In the genomic region with DNA sequence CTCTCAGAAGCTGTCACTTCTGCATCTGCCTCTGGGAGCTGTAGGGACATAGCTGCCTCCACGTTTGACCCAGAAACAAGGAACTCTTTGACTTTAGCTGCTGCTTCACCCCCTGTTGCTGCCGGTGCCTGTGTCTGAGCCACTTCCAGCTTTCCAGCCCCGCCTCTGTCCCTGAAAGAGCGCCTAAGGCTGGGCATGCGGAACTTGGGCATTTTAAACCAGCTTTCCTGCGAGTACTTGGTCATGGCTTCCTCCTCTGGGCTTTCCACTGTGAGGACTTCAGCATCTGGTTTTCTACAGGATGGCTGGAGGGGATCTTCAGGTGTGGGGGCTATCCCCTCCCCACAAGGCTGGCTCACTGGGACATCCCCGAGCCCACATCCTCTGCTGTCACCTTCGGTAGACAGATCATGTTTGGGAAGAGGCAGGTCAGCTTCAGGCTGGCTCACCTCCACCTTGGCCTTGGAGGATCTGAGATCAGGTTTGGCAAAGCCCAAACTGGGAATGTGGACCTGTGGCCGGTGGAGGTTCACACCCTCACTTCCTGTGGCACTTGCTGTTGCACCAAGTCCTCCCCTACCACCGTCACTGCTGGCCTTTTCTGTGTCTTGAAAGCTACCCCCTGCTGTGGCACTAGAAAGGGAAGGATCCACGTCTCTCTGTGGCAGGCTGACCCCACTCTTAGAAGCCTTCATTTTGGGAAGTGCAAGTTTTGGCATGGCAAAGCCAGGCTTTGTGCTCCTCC, we compare ENCODE assay signal across 23 cellular contexts. TPM values are rescaled to one million over a fixed set of nuclear protein-coding genes. Genes with fewer than 3 reads are reported as not detected.
DNase-seq lines count a peak whose midpoint lies in the region; ATAC-seq and TF ChIP-seq lines count a peak whose summit lies in the region.
"Had no signal": no experiment of that assay in that cellular context is flagged by ENCODE, and none has a peak within 500 bp of the region (broad histone marks: within the 10 kb centered on the region; RNA-seq: fewer than 3 reads in every experiment).

No MANE protein-coding gene starts in this region.

- H3K27me3 ChIP-seq in lower lobe of right lung (ENCODE audit: low read depth), result no peaks in the 10 kb centered on the region
- H3K27me3 ChIP-seq in tibial artery, result no peaks in the 10 kb centered on the region
- H3K27me3 ChIP-seq: esophagus squamous epithelium had no signal

- H3K4me1 Mint-ChIP-seq in activated naive CD4-positive, alpha-beta T cell treated with anti-CD3 and anti-CD28 coated beads, Interleukin-2, amount 10 ng/mL, durations not matched to agents 7 days and 5 days, result no peaks in the 10 kb centered on the region
- H3K4me1 Mint-ChIP-seq: brain, neural progenitor cell had no signal

- H3K27me3 Mint-ChIP-seq in activated naive CD4-positive, alpha-beta T cell treated with anti-CD3 and anti-CD28 coated beads, Interleukin-2, amount 10 ng/mL, durations not matched to agents 7 days and 5 days, result peaks cover 60% of the 10 kb centered on the region

- no peaks in the 10 kb centered on the region for H3K36me3 Mint-ChIP-seq in activated naive CD4-positive, alpha-beta T cell treated with anti-CD3 and anti-CD28 coated beads, Interleukin-2, amount 10 ng/mL, durations not matched to agents 7 days and 5 days
- H3K36me3 Mint-ChIP-seq: neural progenitor cell had no signal

- no peak overlapping the region for H3K4me3 Mint-ChIP-seq in activated naive CD4-positive, alpha-beta T cell treated with anti-CD3 and anti-CD28 coated beads, Interleukin-2, amount 10 ng/mL, durations not matched to agents 7 days and 5 days
- H3K4me3 Mint-ChIP-seq: brain, neural progenitor cell had no signal

- no peak overlapping the region for H3K27ac ChIP-seq in lower lobe of right lung
- H3K27ac ChIP-seq in tibial artery, result no peak overlapping the region
- H3K27ac ChIP-seq: esophagus squamous epithelium, gastrocnemius medialis, neural progenitor cell had no signal

- H3K36me3 ChIP-seq in lower lobe of right lung (no peaks in the 10 kb centered on the region), tibial artery (peaks cover 0 to 41% (median 5%) of the 10 kb centered on the region in 3 donors)
- H3K36me3 ChIP-seq: gastrocnemius medialis, neural progenitor cell had no signal

- intact Hi-C loops in lower lobe of right lung (cut with DNase I), result no loop called here
- intact Hi-C loops in tibial artery (cut with DNase I; ENCODE audit: low total_unique reads), result no loop called here

- H3K9me3 ChIP-seq in lower lobe of right lung (no peaks in the 10 kb centered on the region), tibial artery (no peaks in the 10 kb centered on the region)
- H3K9me3 ChIP-seq: esophagus squamous epithelium, gastrocnemius medialis had no signal

- CTCF ChIA-PET in activated naive CD4-positive, alpha-beta T cell treated with anti-CD3 and anti-CD28 coated beads, Interleukin-2, amount 10 ng/mL, durations not matched to agents 7 days and 5 days (lab: Charles Lee), result no interaction called here

- H3K27ac Mint-ChIP-seq in activated naive CD4-positive, alpha-beta T cell treated with anti-CD3 and anti-CD28 coated beads, Interleukin-2, amount 10 ng/mL, durations not matched to agents 7 days and 5 days, result no peak overlapping the region
- H3K27ac Mint-ChIP-seq: brain, neural progenitor cell had no signal

- TF ChIP-seq CTCF in lower lobe of right lung (IDR thresholded peaks at IDR 0.05), result no peak
- no peak for TF ChIP-seq CTCF in tibial artery (IDR thresholded peaks at IDR 0.05)

- H3K4me3 ChIP-seq in lower lobe of right lung (no peak overlapping the region), tibial artery (no peak overlapping the region)
- H3K4me3 ChIP-seq: esophagus squamous epithelium, gastrocnemius medialis, neural progenitor cell had no signal

- no peaks in the 10 kb centered on the region for H3K4me1 ChIP-seq in lower lobe of right lung
- no peaks in the 10 kb centered on the region for H3K4me1 ChIP-seq in tibial artery
- H3K4me1 ChIP-seq: gastrocnemius medialis, neural progenitor cell had no signal

- no peaks in the 10 kb centered on the region for H3K9me3 Mint-ChIP-seq in activated naive CD4-positive, alpha-beta T cell treated with anti-CD3 and anti-CD28 coated beads, Interleukin-2, amount 10 ng/mL, durations not matched to agents 7 days and 5 days

- DNase-seq in activated naive CD4-positive, alpha-beta T cell treated with anti-CD3 and anti-CD28 coated beads, Interleukin-2, amount 10 ng/mL, durations not matched to agents 7 days and 5 days, result peak; percentile 10
- DNase-seq in activated naive CD4-positive, alpha-beta T cell (lab: John Stamatoyannopoulos, UW), result no peak
- DNase-seq in UCSD-AML1 (lab: John Stamatoyannopoulos, UW; ENCODE audit: unreplicated experiment) (peak; percentile 52), lower lobe of right lung (peak; percentile 42), tibial artery (peak; percentile 25 to 54), NCI-H1694 treated with DMSO at 0.1 percent for 48 hours (lab: John Stamatoyannopoulos, UW) (no peak), iPS-NIHi7 (ENCODE audit: extremely low spot score) (no peak)
- DNase-seq: activated CD4-positive, alpha-beta T cell treated with anti-CD3 and anti-CD28 coated beads, Interleukin-2, amount 50 U/mL, for 48 hours; activated CD4-positive, CD25-positive, alpha-beta regulatory T cell; activated CD8-positive, alpha-beta memory T cell treated with anti-CD3 and anti-CD28 coated beads, Interleukin-2, amount 50 U/mL, for 48 hours; activated gamma-delta T cell; effector memory CD4-positive, alpha-beta T cell; esophagus squamous epithelium; gastrocnemius medialis; GDM1; mammary epithelial cell; NCI-H187; small intestine; stimulated activated CD4-positive, alpha-beta T cell treated with anti-CD3 and anti-CD28 coated beads, Interleukin-1b, Interleukin-23, amount 100 ng/mL, for 48 hours had no signal

- no peak for ATAC-seq in lower lobe of right lung
- ATAC-seq in HG03460 (IDR thresholded peaks at IDR 0.05; ENCODE audit: unreplicated experiment), result no peak
- ATAC-seq: gastrocnemius medialis had no signal

RNA-seq across cellular contexts. Expression of gene PLD4, which starts 15.2 kb away (rescaled TPM):
- total RNA-seq in lower lobe of right lung, result 1.2 TPM
- total RNA-seq: A172, gastrocnemius medialis had no signal

RNA-seq across cellular contexts. Expression of gene AHNAK2, which starts 38.3 kb away (rescaled TPM):
- total RNA-seq in lower lobe of right lung, result 10.8 TPM

RNA-seq across cellular contexts. Expression of gene CLBA1, which starts 45.8 kb away (rescaled TPM):
- total RNA-seq in lower lobe of right lung, result 10.5 TPM

Comparison
In these comparisons a context has a peak if more than half of its experiments do, and no peak if none do; other contexts are left out.
1. DNase-seq: peak in activated naive CD4-positive, alpha-beta T cell treated with anti-CD3 and anti-CD28 coated beads, Interleukin-2, amount 10 ng/mL, durations not matched to agents 7 days and 5 days (single experiment), UCSD-AML1 (single experiment), lower lobe of right lung (single experiment) and tibial artery (2 of 2); none in activated naive CD4-positive, alpha-beta T cell (0 of 4), NCI-H1694 treated with DMSO at 0.1 percent for 48 hours (single experiment) and iPS-NIHi7 (single experiment).